In genomic region chr22:32623943-32624342, GRCh38 we compare ENCODE assay signal across 13 cellular contexts.
DNase-seq lines count a peak whose midpoint lies in the region; ATAC-seq and TF ChIP-seq lines count a peak whose summit lies in the region.
"Had no signal": no experiment of that assay in that cellular context is flagged by ENCODE, and none has a peak within 500 bp of the region (broad histone marks: within the 10 kb centered on the region; RNA-seq: fewer than 3 reads in every experiment).

No MANE protein-coding gene starts in this region.

- no peaks in the 10 kb centered on the region for H3K27me3 Mint-ChIP-seq in Caco-2 (ENCODE audit: insufficient read depth, unreplicated experiment)
- H3K27me3 Mint-ChIP-seq in naive thymus-derived CD4-positive, alpha-beta T cell: peaks cover 3 to 8% (median 5%) of the 10 kb centered on the region in 5 donors

- peaks cover 33% of the 10 kb centered on the region for H3K4me1 Mint-ChIP-seq in Caco-2 (ENCODE audit: low read depth, unreplicated experiment)
- peaks cover 0 to 7% (median 5%) of the 10 kb centered on the region in 7 donors for H3K4me1 Mint-ChIP-seq in naive thymus-derived CD4-positive, alpha-beta T cell

- peak overlapping the region; percentile 95 for H3K27ac Mint-ChIP-seq in Caco-2 (ENCODE audit: unreplicated experiment)
- no peak overlapping the region for H3K27ac Mint-ChIP-seq in naive thymus-derived CD4-positive, alpha-beta T cell
- H3K27ac Mint-ChIP-seq: activated naive CD4-positive, alpha-beta T cell treated with anti-CD3 and anti-CD28 coated beads, Interleukin-2, amount 50 U/mL, for 72 hours had no signal

- POLR2A ChIA-PET in Caco-2 (lab: Charles Lee): no interaction called here
- POLR2A ChIA-PET in naive thymus-derived CD4-positive, alpha-beta T cell (lab: Charles Lee): no interaction called here

- H3K4me3 Mint-ChIP-seq in Caco-2 (ENCODE audit: unreplicated experiment): no peak overlapping the region
- H3K4me3 Mint-ChIP-seq in naive thymus-derived CD4-positive, alpha-beta T cell: no peak overlapping the region

- no peaks in the 10 kb centered on the region for H3K36me3 Mint-ChIP-seq in Caco-2 (ENCODE audit: insufficient read depth, unreplicated experiment)
- peaks cover 0 to 4% (median 0%) of the 10 kb centered on the region in 5 donors for H3K36me3 Mint-ChIP-seq in naive thymus-derived CD4-positive, alpha-beta T cell

- CTCF ChIA-PET in Caco-2 (lab: Charles Lee): no interaction called here
- CTCF ChIA-PET in naive thymus-derived CD4-positive, alpha-beta T cell (lab: Charles Lee): no interaction called here

- 55 to 65% methylated on average over 3 to 7 of the region's 7 CpGs for WGBS in body of pancreas, 2 donors

- H3K36me3 ChIP-seq in Caco-2 (ENCODE audit: control insufficient read depth, insufficient read depth, low read length): no peaks in the 10 kb centered on the region
- H3K36me3 ChIP-seq in body of pancreas (replicated peaks in 1 of 2; ENCODE audit: insufficient read depth in 1 of 2, low read depth in 2 of 2): no peaks in the 10 kb centered on the region
- no peaks in the 10 kb centered on the region for H3K36me3 ChIP-seq in naive thymus-derived CD4-positive, alpha-beta T cell (ENCODE audit: control insufficient read depth in 2 of 3, insufficient read depth in 3 of 3, low read length in 3 of 3)
- H3K36me3 ChIP-seq: BLaER1 treated with 17β-estradiol and CSF1 and Interleukin-3, amounts not matched to agents 10 nM and 100 nM had no signal

- TF ChIP-seq POLR2A in body of pancreas (IDR thresholded peaks at IDR 0.05): no peak

- H3K27ac ChIP-seq in body of pancreas: peak overlapping the region in 1 of 4 donors; percentile 56
- H3K27ac ChIP-seq in naive thymus-derived CD4-positive, alpha-beta T cell (ENCODE audit: low read depth, low read length): no peak overlapping the region
- H3K27ac ChIP-seq: BLaER1 treated with 17β-estradiol and CSF1 and Interleukin-3, amounts not matched to agents 10 nM and 100 nM had no signal

- H3K9me3 Mint-ChIP-seq in Caco-2 (ENCODE audit: unreplicated experiment): peaks cover 9% of the 10 kb centered on the region
- peaks cover 0 to 6% (median 3%) of the 10 kb centered on the region in 11 donors for H3K9me3 Mint-ChIP-seq in naive thymus-derived CD4-positive, alpha-beta T cell

- peak; percentile 31 for ATAC-seq in body of pancreas
- ATAC-seq in GM21381 (IDR thresholded peaks at IDR 0.05; ENCODE audit: unreplicated experiment): no peak
- no peak for ATAC-seq in naive thymus-derived CD4-positive, alpha-beta T cell
- ATAC-seq in HG02588 (IDR thresholded peaks at IDR 0.05; ENCODE audit: unreplicated experiment): no peak
- ATAC-seq: activated naive CD4-positive, alpha-beta T cell treated with anti-CD3 and anti-CD28 coated beads, Interleukin-2, amount 50 U/mL, for 72 hours had no signal

- DNase-seq in Caco-2 (no peak), body of pancreas (peak; percentile 21 to 45 (median 32)), iris pigment epithelial cell (ENCODE audit: low read depth) (peak; percentile 88), retinal pigment epithelial cell (ENCODE audit: low read depth) (peak; percentile 43), GDM1 (lab: John Stamatoyannopoulos, UW) (no peak)
- DNase-seq in naive thymus-derived CD4-positive, alpha-beta T cell: no peak
- DNase-seq: hippocampal formation, NCI-H69, small intestine had no signal

- no peak overlapping the region for H3K4me3 ChIP-seq in Caco-2 (ENCODE audit: low read depth, low read length)
- no peak overlapping the region for H3K4me3 ChIP-seq in body of pancreas
- H3K4me3 ChIP-seq in retinal pigment epithelial cell (ENCODE audit: low read length): no peak overlapping the region
- no peak overlapping the region for H3K4me3 ChIP-seq in naive thymus-derived CD4-positive, alpha-beta T cell (ENCODE audit: low read length)
- H3K4me3 ChIP-seq: BLaER1 treated with 17β-estradiol and CSF1 and Interleukin-3, amounts not matched to agents 10 nM and 100 nM had no signal

- H3K4me1 ChIP-seq in Caco-2: peaks cover 59% of the 10 kb centered on the region
- no peaks in the 10 kb centered on the region for H3K4me1 ChIP-seq in body of pancreas
- no peaks in the 10 kb centered on the region for H3K4me1 ChIP-seq in naive thymus-derived CD4-positive, alpha-beta T cell (ENCODE audit: control insufficient read depth in 2 of 2, insufficient read depth in 2 of 2, low read length in 2 of 2)

- no peak for TF ChIP-seq CTCF in Caco-2 (IDR thresholded peaks at IDR 0.05; ENCODE audit: insufficient read depth in 1 of 2, low read depth in 1 of 2, low read length in 1 of 2, severe bottlenecking in 1 of 2, unreplicated experiment in 1 of 2)
- no peak for TF ChIP-seq CTCF in body of pancreas (IDR thresholded peaks at IDR 0.05)
- TF ChIP-seq CTCF in retinal pigment epithelial cell (conservative IDR thresholded peaks at IDR 0.05; ENCODE audit: low read depth, low read length): no peak

- H3K9me3 ChIP-seq in Caco-2 (peaks cover 4% of the 10 kb centered on the region), body of pancreas (no peaks in the 10 kb centered on the region)
- H3K9me3 ChIP-seq in naive thymus-derived CD4-positive, alpha-beta T cell (ENCODE audit: control insufficient read depth in 2 of 3, low read length in 3 of 3): no peaks in the 10 kb centered on the region

- H3K27me3 ChIP-seq in Caco-2 (replicated peaks; ENCODE audit: control insufficient read depth, insufficient read depth, low read length) (no peaks in the 10 kb centered on the region), body of pancreas (no peaks in the 10 kb centered on the region)
- no peaks in the 10 kb centered on the region for H3K27me3 ChIP-seq in naive thymus-derived CD4-positive, alpha-beta T cell (ENCODE audit: control insufficient read depth in 2 of 2, insufficient read depth in 2 of 2, low read length in 2 of 2)
- H3K27me3 ChIP-seq: BLaER1 treated with 17β-estradiol and CSF1 and Interleukin-3, amounts not matched to agents 10 nM and 100 nM had no signal

- intact Hi-C loops in Caco-2 (cut with micrococcal nuclease; ENCODE audit: unreplicated experiment) (loop anchor here (2.0 to 10.0 kb wide), 2 partner anchors 21 to 161 kb away; no protein-coding TSS in a partner anchor), body of pancreas (cut with DNase I) (no loop called here)
- intact Hi-C loops in naive thymus-derived CD4-positive, alpha-beta T cell (cut with micrococcal nuclease): no loop called here

- no TSS peak for BruUV-seq in Caco-2 (replicated peaks; lab: Mats Ljungman, UMichigan)

Comparison
In these comparisons a context has a peak if more than half of its experiments do, and no peak if none do; other contexts are left out.
1. DNase-seq: peak in body of pancreas (4 of 4), iris pigment epithelial cell (single experiment) and retinal pigment epithelial cell (single experiment); none in Caco-2 (0 of 2), naive thymus-derived CD4-positive, alpha-beta T cell (0 of 9) and GDM1 (single experiment).